10 cellular contexts compared by ENCODE assay signal in the genomic region with DNA sequence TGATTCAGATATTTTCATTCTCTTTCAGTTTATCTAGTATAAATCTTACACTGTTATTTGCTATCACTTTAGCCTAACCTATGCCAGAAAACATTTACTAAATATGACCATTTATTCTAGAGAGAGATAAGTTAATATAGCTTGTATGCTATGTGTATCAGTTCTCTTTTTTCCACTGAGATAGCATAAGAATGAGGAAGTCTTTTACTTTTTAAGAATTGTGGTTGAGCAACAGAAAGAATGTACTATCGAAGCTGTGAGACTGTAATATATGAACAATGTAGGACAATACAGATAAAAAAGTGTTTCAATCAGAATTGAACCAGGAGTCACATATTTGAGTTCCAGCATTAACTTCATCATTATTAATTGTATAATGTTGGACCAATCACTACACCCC.
"Had no signal": no experiment of that assay in that cellular context is flagged by ENCODE, and none has a peak within 500 bp of the region (broad histone marks: within the 10 kb centered on the region; RNA-seq: fewer than 3 reads in every experiment).

No MANE protein-coding gene starts in this region.

- H3K4me1 Mint-ChIP-seq: activated CD4-positive, alpha-beta memory T cell treated with anti-CD3 and anti-CD28 coated beads, Interleukin-2, amount 10 ng/mL, durations not matched to agents 7 days and 5 days had no signal

- H3K27me3 ChIP-seq: cardiac muscle cell had no signal

- H3K36me3 ChIP-seq: cardiac muscle cell, esophagus squamous epithelium had no signal

- H3K27ac Mint-ChIP-seq: activated CD4-positive, alpha-beta memory T cell treated with anti-CD3 and anti-CD28 coated beads, Interleukin-2, amount 10 ng/mL, durations not matched to agents 7 days and 5 days; naive B cell had no signal

- H3K4me3 Mint-ChIP-seq: activated CD4-positive, alpha-beta memory T cell treated with anti-CD3 and anti-CD28 coated beads, Interleukin-2, amount 10 ng/mL, durations not matched to agents 7 days and 5 days; naive B cell had no signal

- H3K27me3 Mint-ChIP-seq: activated CD4-positive, alpha-beta memory T cell treated with anti-CD3 and anti-CD28 coated beads, Interleukin-2, amount 10 ng/mL, durations not matched to agents 7 days and 5 days had no signal

- H3K4me3 ChIP-seq: cardiac muscle cell, esophagus squamous epithelium, lung, skin epidermis had no signal

- ATAC-seq: left cardiac atrium had no signal

- DNase-seq: activated CD4-positive, alpha-beta memory T cell treated with anti-CD3 and anti-CD28 coated beads, Interleukin-2, amount 10 ng/mL, durations not matched to agents 7 days and 5 days; esophagus squamous epithelium; foreskin fibroblast; glutamatergic neuron; left cardiac atrium; midbrain; naive B cell had no signal
